21 cellular contexts compared by ENCODE assay signal in the genomic region with DNA sequence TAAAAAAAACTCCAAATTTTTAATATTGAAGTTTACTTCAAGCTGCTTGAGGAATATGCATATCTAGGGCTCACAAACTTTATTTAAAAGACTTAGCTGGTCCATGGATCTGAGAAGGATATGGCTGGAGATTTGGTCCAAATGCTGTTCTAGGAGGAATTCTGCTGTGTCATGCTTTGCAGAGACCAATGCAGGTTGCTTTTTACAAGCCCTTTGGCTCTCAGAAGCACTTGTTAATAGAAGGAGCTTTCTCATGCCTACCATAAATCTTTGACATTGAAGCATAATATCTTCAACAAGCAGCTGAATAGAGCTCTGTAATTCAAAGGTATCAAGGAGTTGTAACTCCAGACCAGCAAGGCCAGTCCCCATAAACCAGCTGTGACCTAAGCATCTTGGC.
"Had no signal": no experiment of that assay in that cellular context is flagged by ENCODE, and none has a peak within 500 bp of the region (broad histone marks: within the 10 kb centered on the region; RNA-seq: fewer than 3 reads in every experiment).

No MANE protein-coding gene starts in this region.

- H3K4me3 ChIP-seq: esophagus squamous epithelium, pancreas, tibial artery, vagina had no signal

- H3K4me1 ChIP-seq: esophagus squamous epithelium, pancreas, vagina had no signal

- H3K36me3 ChIP-seq: brain microvascular endothelial cell, esophagus squamous epithelium, pancreas, tibial artery, vagina had no signal

- H3K9me3 Mint-ChIP-seq: activated CD4-positive, alpha-beta T cell treated with anti-CD3 and anti-CD28 coated beads, Interleukin-2, amount 10 ng/mL, durations not matched to agents 24 days and 14 days; activated naive CD4-positive, alpha-beta T cell treated with anti-CD3 and anti-CD28 coated beads, Interleukin-2, amount 50 U/mL, for 72 hours; activated T-cell treated with anti-CD3 and anti-CD28 coated beads, Interleukin-2, amount 50 U/mL, for 72 hours; naive thymus-derived CD4-positive, alpha-beta T cell; stimulated activated effector memory CD8-positive, alpha-beta T cell treated with anti-CD3 and anti-CD28 coated beads, Interleukin-12 subunit alpha, Interleukin-12 subunit beta, amount 100 ng/mL, for 72 hours; WTC11 had no signal

- DNase-seq: activated CD4-positive, alpha-beta T cell treated with anti-CD3 and anti-CD28 coated beads, Interleukin-2, amount 10 ng/mL, durations not matched to agents 24 days and 14 days; activated CD8-positive, alpha-beta memory T cell treated with anti-CD3 and anti-CD28 coated beads, Interleukin-2, amount 50 U/mL, for 4 hours; activated CD8-positive, alpha-beta T cell treated with anti-CD3 and anti-CD28 coated beads, Interleukin-2, amount 10 ng/mL, durations not matched to agents 7 days and 5 days; activated gamma-delta T cell; activated T-cell treated with anti-CD3 and anti-CD28 coated beads, Interleukin-2, amount 50 U/mL, for 72 hours; anterior cingulate cortex; brain microvascular endothelial cell; cerebellar nuclear complex; effector CD8-positive, alpha-beta T cell; esophagus squamous epithelium; foreskin fibroblast; hippocampal formation; mammary epithelial cell; naive thymus-derived CD4-positive, alpha-beta T cell; pancreas; tibial artery had no signal

- H3K27ac ChIP-seq: brain microvascular endothelial cell, esophagus squamous epithelium, pancreas, tibial artery, vagina had no signal

- ATAC-seq: activated CD8-positive, alpha-beta T cell treated with anti-CD3 and anti-CD28 coated beads, Interleukin-2, amount 10 ng/mL, durations not matched to agents 7 days and 5 days; activated naive CD4-positive, alpha-beta T cell treated with anti-CD3 and anti-CD28 coated beads, Interleukin-2, amount 50 U/mL, for 72 hours; activated T-cell treated with anti-CD3 and anti-CD28 coated beads, Interleukin-2, amount 50 U/mL, for 72 hours; left lobe of liver; naive thymus-derived CD4-positive, alpha-beta T cell; stimulated activated effector memory CD8-positive, alpha-beta T cell treated with anti-CD3 and anti-CD28 coated beads, Interleukin-12 subunit alpha, Interleukin-12 subunit beta, amount 100 ng/mL, for 72 hours; WTC11 had no signal

- H3K4me3 Mint-ChIP-seq: activated CD4-positive, alpha-beta T cell treated with anti-CD3 and anti-CD28 coated beads, Interleukin-2, amount 10 ng/mL, durations not matched to agents 24 days and 14 days; activated CD8-positive, alpha-beta T cell treated with anti-CD3 and anti-CD28 coated beads, Interleukin-2, amount 10 ng/mL, durations not matched to agents 7 days and 5 days; activated T-cell treated with anti-CD3 and anti-CD28 coated beads, Interleukin-2, amount 50 U/mL, for 72 hours; naive thymus-derived CD4-positive, alpha-beta T cell; stimulated activated effector memory CD8-positive, alpha-beta T cell treated with anti-CD3 and anti-CD28 coated beads, Interleukin-12 subunit alpha, Interleukin-12 subunit beta, amount 100 ng/mL, for 72 hours; WTC11 had no signal

- H3K9me3 ChIP-seq: esophagus squamous epithelium, pancreas, tibial artery, vagina had no signal

- H3K27ac Mint-ChIP-seq: activated CD4-positive, alpha-beta T cell treated with anti-CD3 and anti-CD28 coated beads, Interleukin-2, amount 10 ng/mL, durations not matched to agents 24 days and 14 days; activated CD8-positive, alpha-beta T cell treated with anti-CD3 and anti-CD28 coated beads, Interleukin-2, amount 10 ng/mL, durations not matched to agents 7 days and 5 days; activated naive CD4-positive, alpha-beta T cell treated with anti-CD3 and anti-CD28 coated beads, Interleukin-2, amount 50 U/mL, for 72 hours; activated T-cell treated with anti-CD3 and anti-CD28 coated beads, Interleukin-2, amount 50 U/mL, for 72 hours; naive thymus-derived CD4-positive, alpha-beta T cell; stimulated activated effector memory CD8-positive, alpha-beta T cell treated with anti-CD3 and anti-CD28 coated beads, Interleukin-12 subunit alpha, Interleukin-12 subunit beta, amount 100 ng/mL, for 72 hours; WTC11 had no signal

- H3K4me1 Mint-ChIP-seq: activated CD4-positive, alpha-beta T cell treated with anti-CD3 and anti-CD28 coated beads, Interleukin-2, amount 10 ng/mL, durations not matched to agents 24 days and 14 days; naive thymus-derived CD4-positive, alpha-beta T cell; stimulated activated effector memory CD8-positive, alpha-beta T cell treated with anti-CD3 and anti-CD28 coated beads, Interleukin-12 subunit alpha, Interleukin-12 subunit beta, amount 100 ng/mL, for 72 hours; WTC11 had no signal

- H3K27me3 Mint-ChIP-seq: activated CD4-positive, alpha-beta T cell treated with anti-CD3 and anti-CD28 coated beads, Interleukin-2, amount 10 ng/mL, durations not matched to agents 24 days and 14 days; naive thymus-derived CD4-positive, alpha-beta T cell had no signal

- H3K36me3 Mint-ChIP-seq: activated naive CD4-positive, alpha-beta T cell treated with anti-CD3 and anti-CD28 coated beads, Interleukin-2, amount 50 U/mL, for 72 hours; naive thymus-derived CD4-positive, alpha-beta T cell; stimulated activated effector memory CD8-positive, alpha-beta T cell treated with anti-CD3 and anti-CD28 coated beads, Interleukin-12 subunit alpha, Interleukin-12 subunit beta, amount 100 ng/mL, for 72 hours; WTC11 had no signal

- H3K27me3 ChIP-seq: brain microvascular endothelial cell, esophagus squamous epithelium, pancreas, tibial artery, vagina had no signal
